ENCODE assay signal across 1 cellular context in genomic region chr2:215917953-215918620, GRCh38.
TF ChIP-seq lines count a peak whose summit lies in the region.

No MANE protein-coding gene starts in this region.

TF ChIP-seq in SK-N-SH treated with all-trans-retinoic acid at 6 μM for 48 hours, 23 proteins besides CTCF, POLR2A, EP300 and RAD21 (continued from another document):
- TF ChIP-seq, protein P1, sequence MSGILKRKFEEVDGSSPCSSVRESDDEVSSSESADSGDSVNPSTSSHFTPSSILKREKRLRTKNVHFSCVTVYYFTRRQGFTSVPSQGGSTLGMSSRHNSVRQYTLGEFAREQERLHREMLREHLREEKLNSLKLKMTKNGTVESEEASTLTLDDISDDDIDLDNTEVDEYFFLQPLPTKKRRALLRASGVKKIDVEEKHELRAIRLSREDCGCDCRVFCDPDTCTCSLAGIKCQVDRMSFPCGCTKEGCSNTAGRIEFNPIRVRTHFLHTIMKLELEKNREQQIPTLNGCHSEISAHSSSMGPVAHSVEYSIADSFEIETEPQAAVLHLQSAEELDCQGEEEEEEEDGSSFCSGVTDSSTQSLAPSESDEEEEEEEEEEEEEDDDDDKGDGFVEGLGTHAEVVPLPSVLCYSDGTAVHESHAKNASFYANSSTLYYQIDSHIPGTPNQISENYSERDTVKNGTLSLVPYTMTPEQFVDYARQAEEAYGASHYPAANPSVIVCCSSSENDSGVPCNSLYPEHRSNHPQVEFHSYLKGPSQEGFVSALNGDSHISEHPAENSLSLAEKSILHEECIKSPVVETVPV (CRISPR knock-in tag; IDR thresholded peaks at IDR 0.05): no peak
- TF ChIP-seq, protein P2, sequence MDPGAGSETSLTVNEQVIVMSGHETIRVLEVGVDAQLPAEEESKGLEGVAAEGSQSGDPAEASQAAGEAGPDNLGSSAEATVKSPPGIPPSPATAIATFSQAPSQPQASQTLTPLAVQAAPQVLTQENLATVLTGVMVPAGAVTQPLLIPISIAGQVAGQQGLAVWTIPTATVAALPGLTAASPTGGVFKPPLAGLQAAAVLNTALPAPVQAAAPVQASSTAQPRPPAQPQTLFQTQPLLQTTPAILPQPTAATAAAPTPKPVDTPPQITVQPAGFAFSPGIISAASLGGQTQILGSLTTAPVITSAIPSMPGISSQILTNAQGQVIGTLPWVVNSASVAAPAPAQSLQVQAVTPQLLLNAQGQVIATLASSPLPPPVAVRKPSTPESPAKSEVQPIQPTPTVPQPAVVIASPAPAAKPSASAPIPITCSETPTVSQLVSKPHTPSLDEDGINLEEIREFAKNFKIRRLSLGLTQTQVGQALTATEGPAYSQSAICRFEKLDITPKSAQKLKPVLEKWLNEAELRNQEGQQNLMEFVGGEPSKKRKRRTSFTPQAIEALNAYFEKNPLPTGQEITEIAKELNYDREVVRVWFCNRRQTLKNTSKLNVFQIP (CRISPR knock-in tag; IDR thresholded peaks at IDR 0.05; ENCODE audit: borderline replicate concordance, low read depth): no peak
- TF ChIP-seq, protein P3, sequence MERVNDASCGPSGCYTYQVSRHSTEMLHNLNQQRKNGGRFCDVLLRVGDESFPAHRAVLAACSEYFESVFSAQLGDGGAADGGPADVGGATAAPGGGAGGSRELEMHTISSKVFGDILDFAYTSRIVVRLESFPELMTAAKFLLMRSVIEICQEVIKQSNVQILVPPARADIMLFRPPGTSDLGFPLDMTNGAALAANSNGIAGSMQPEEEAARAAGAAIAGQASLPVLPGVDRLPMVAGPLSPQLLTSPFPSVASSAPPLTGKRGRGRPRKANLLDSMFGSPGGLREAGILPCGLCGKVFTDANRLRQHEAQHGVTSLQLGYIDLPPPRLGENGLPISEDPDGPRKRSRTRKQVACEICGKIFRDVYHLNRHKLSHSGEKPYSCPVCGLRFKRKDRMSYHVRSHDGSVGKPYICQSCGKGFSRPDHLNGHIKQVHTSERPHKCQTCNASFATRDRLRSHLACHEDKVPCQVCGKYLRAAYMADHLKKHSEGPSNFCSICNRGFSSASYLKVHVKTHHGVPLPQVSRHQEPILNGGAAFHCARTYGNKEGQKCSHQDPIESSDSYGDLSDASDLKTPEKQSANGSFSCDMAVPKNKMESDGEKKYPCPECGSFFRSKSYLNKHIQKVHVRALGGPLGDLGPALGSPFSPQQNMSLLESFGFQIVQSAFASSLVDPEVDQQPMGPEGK (CRISPR knock-in tag; IDR thresholded peaks at IDR 0.05; ENCODE audit: borderline replicate concordance): no peak
